In genomic region chr17:74697477-74697876, GRCh38 we compare ENCODE assay signal across 24 cellular contexts. TPM values are rescaled to one million over a fixed set of nuclear protein-coding genes. Genes with fewer than 3 reads are reported as not detected.
DNase-seq lines count a peak whose midpoint lies in the region; ATAC-seq and TF ChIP-seq lines count a peak whose summit lies in the region.
"Had no signal": no experiment of that assay in that cellular context is flagged by ENCODE, and none has a peak within 500 bp of the region (broad histone marks: within the 10 kb centered on the region; RNA-seq: fewer than 3 reads in every experiment).

No MANE protein-coding gene starts in this region.

- H3K27ac Mint-ChIP-seq in dendritic cell treated with granulocyte-macrophage colony-stimulating factor and Interleukin-4, amounts not matched to agents 40 ng/mL and 50 ng/mL, for 4 days, result peak overlapping the region; percentile 72
- no peak overlapping the region for H3K27ac Mint-ChIP-seq in stimulated activated naive B cell treated with anti-CD40 and anti-IgM and Interleukin-4, amounts not matched to agents 10 μg/mL and 1 μg/mL and 100 μg/mL, for 72 hours
- H3K27ac Mint-ChIP-seq in glutamatergic neuron (ENCODE audit: unreplicated experiment), result no peak overlapping the region
- H3K27ac Mint-ChIP-seq in activated naive CD4-positive, alpha-beta T cell treated with anti-CD3 and anti-CD28 coated beads for 36 hours, result no peak overlapping the region
- H3K27ac Mint-ChIP-seq: CD4-positive, CD25-positive, alpha-beta regulatory T cell; T-cell had no signal

- no peak for TF ChIP-seq CTCF in GM10266 (IDR thresholded peaks at IDR 0.05; ENCODE audit: control insufficient read depth, insufficient read depth, low read depth, missing control alignments)
- no peak for TF ChIP-seq CTCF in GM20000 (IDR thresholded peaks at IDR 0.05; ENCODE audit: extremely low read depth, missing control alignments)
- TF ChIP-seq CTCF in glutamatergic neuron (IDR thresholded peaks at IDR 0.05; ENCODE audit: partially characterized antibody, unreplicated experiment), result no peak

- no peaks in the 10 kb centered on the region for H3K9me3 Mint-ChIP-seq in dendritic cell treated with granulocyte-macrophage colony-stimulating factor and Interleukin-4, amounts not matched to agents 40 ng/mL and 50 ng/mL, for 4 days
- H3K9me3 Mint-ChIP-seq in stimulated activated naive B cell treated with anti-CD40 and anti-IgM and Interleukin-4, amounts not matched to agents 10 μg/mL and 1 μg/mL and 100 μg/mL, for 72 hours, result no peaks in the 10 kb centered on the region
- peaks cover 3% of the 10 kb centered on the region for H3K9me3 Mint-ChIP-seq in glutamatergic neuron (ENCODE audit: unreplicated experiment)
- peaks cover 2% of the 10 kb centered on the region for H3K9me3 Mint-ChIP-seq in activated naive CD4-positive, alpha-beta T cell treated with anti-CD3 and anti-CD28 coated beads for 36 hours
- H3K9me3 Mint-ChIP-seq: T-cell had no signal

- H3K36me3 Mint-ChIP-seq in dendritic cell treated with granulocyte-macrophage colony-stimulating factor and Interleukin-4, amounts not matched to agents 40 ng/mL and 50 ng/mL, for 4 days (ENCODE audit: low read depth), result peaks cover 87% of the 10 kb centered on the region
- no peaks in the 10 kb centered on the region for H3K36me3 Mint-ChIP-seq in stimulated activated naive B cell treated with anti-CD40 and anti-IgM and Interleukin-4, amounts not matched to agents 10 μg/mL and 1 μg/mL and 100 μg/mL, for 72 hours
- peaks cover 10% of the 10 kb centered on the region for H3K36me3 Mint-ChIP-seq in glutamatergic neuron (ENCODE audit: unreplicated experiment)
- H3K36me3 Mint-ChIP-seq in activated naive CD4-positive, alpha-beta T cell treated with anti-CD3 and anti-CD28 coated beads for 36 hours (ENCODE audit: low read depth), result no peaks in the 10 kb centered on the region
- H3K36me3 Mint-ChIP-seq: T-cell had no signal

- intact Hi-C loops in dendritic cell treated with granulocyte-macrophage colony-stimulating factor and Interleukin-4, amounts not matched to agents 40 ng/mL and 50 ng/mL, for 4 days (cut with micrococcal nuclease), result no loop called here
- intact Hi-C loops in activated naive CD4-positive, alpha-beta T cell treated with anti-CD3 and anti-CD28 coated beads for 36 hours (cut with micrococcal nuclease), result no loop called here

- no peak overlapping the region for H3K4me3 Mint-ChIP-seq in dendritic cell treated with granulocyte-macrophage colony-stimulating factor and Interleukin-4, amounts not matched to agents 40 ng/mL and 50 ng/mL, for 4 days
- H3K4me3 Mint-ChIP-seq in stimulated activated naive B cell treated with anti-CD40 and anti-IgM and Interleukin-4, amounts not matched to agents 10 μg/mL and 1 μg/mL and 100 μg/mL, for 72 hours, result no peak overlapping the region
- no peak overlapping the region for H3K4me3 Mint-ChIP-seq in glutamatergic neuron (ENCODE audit: unreplicated experiment)
- H3K4me3 Mint-ChIP-seq in activated naive CD4-positive, alpha-beta T cell treated with anti-CD3 and anti-CD28 coated beads for 36 hours, result no peak overlapping the region
- H3K4me3 Mint-ChIP-seq: CD4-positive, CD25-positive, alpha-beta regulatory T cell; T-cell had no signal

- H3K4me1 Mint-ChIP-seq in dendritic cell treated with granulocyte-macrophage colony-stimulating factor and Interleukin-4, amounts not matched to agents 40 ng/mL and 50 ng/mL, for 4 days (ENCODE audit: low read depth), result peaks cover 74% of the 10 kb centered on the region
- H3K4me1 Mint-ChIP-seq in stimulated activated naive B cell treated with anti-CD40 and anti-IgM and Interleukin-4, amounts not matched to agents 10 μg/mL and 1 μg/mL and 100 μg/mL, for 72 hours, result peaks cover 7 to 9% of the 10 kb centered on the region in 2 donors
- no peaks in the 10 kb centered on the region for H3K4me1 Mint-ChIP-seq in glutamatergic neuron (ENCODE audit: low read depth, unreplicated experiment)
- H3K4me1 Mint-ChIP-seq in activated naive CD4-positive, alpha-beta T cell treated with anti-CD3 and anti-CD28 coated beads for 36 hours (ENCODE audit: low read depth), result no peaks in the 10 kb centered on the region
- H3K4me1 Mint-ChIP-seq: T-cell had no signal

- CTCF ChIA-PET in activated naive CD4-positive, alpha-beta T cell treated with anti-CD3 and anti-CD28 coated beads for 36 hours (lab: Charles Lee), result no interaction called here

- DNase-seq in GM10266 (ENCODE audit: extremely low spot score) (peak; percentile 36), GM20000 (ENCODE audit: low spot score) (peak; percentile 43), NCI-H2107 treated with DMSO at 0.1 percent for 48 hours (lab: John Stamatoyannopoulos, UW; ENCODE audit: unreplicated experiment) (no peak), glutamatergic neuron (no peak)
- DNase-seq in stimulated activated naive B cell treated with anti-CD40 and anti-IgM and Interleukin-4, amounts not matched to agents 10 μg/mL and 1 μg/mL and 100 μg/mL, for 72 hours, result no peak
- DNase-seq in activated naive CD4-positive, alpha-beta T cell treated with anti-CD3 and anti-CD28 coated beads for 36 hours, result no peak
- DNase-seq: AML-193; CD4-positive, CD25-positive, alpha-beta regulatory T cell; COR-L47; GDM1; GM23248; NCI-H1105 treated with DMSO at 0.1 percent for 48 hours; NCI-H1694 treated with DMSO at 0.1 percent for 48 hours; NCI-H2227 treated with DMSO at 0.1 percent for 48 hours; NCI-H510A treated with DMSO at 0.1 percent for 48 hours; NCI-H774; PC-3; RPMI8226; SHP77 treated with DMSO at 0.1 percent for 48 hours; T-cell had no signal

- ATAC-seq in stimulated activated naive B cell treated with anti-CD40 and anti-IgM and Interleukin-4, amounts not matched to agents 10 μg/mL and 1 μg/mL and 100 μg/mL, for 72 hours (replicated peaks), result peak; percentile 71 to 80
- ATAC-seq: K562, PC-3, SK-N-SH treated with all-trans-retinoic acid at 6 μM for 48 hours, T-cell had no signal

- H3K27me3 Mint-ChIP-seq in dendritic cell treated with granulocyte-macrophage colony-stimulating factor and Interleukin-4, amounts not matched to agents 40 ng/mL and 50 ng/mL, for 4 days, result peaks cover 2% of the 10 kb centered on the region
- H3K27me3 Mint-ChIP-seq in stimulated activated naive B cell treated with anti-CD40 and anti-IgM and Interleukin-4, amounts not matched to agents 10 μg/mL and 1 μg/mL and 100 μg/mL, for 72 hours, result peaks cover 22 to 34% of the 10 kb centered on the region in 2 donors
- peaks cover 8% of the 10 kb centered on the region for H3K27me3 Mint-ChIP-seq in glutamatergic neuron (ENCODE audit: unreplicated experiment)
- H3K27me3 Mint-ChIP-seq in activated naive CD4-positive, alpha-beta T cell treated with anti-CD3 and anti-CD28 coated beads for 36 hours (ENCODE audit: low read depth), result no peaks in the 10 kb centered on the region

RNA-seq across cellular contexts. Expression of gene CD300LF, which starts 15.2 kb away (rescaled TPM):
- total RNA-seq in glutamatergic neuron (ENCODE audit: unreplicated experiment), result not detected
- total RNA-seq in activated naive CD4-positive, alpha-beta T cell treated with anti-CD3 and anti-CD28 coated beads for 36 hours, result not detected
- total RNA-seq: Daoy, GM23248, K562, PC-3 had no signal

RNA-seq across cellular contexts. Expression of gene RAB37, which starts 39.6 kb away (rescaled TPM):
- total RNA-seq in glutamatergic neuron (ENCODE audit: unreplicated experiment), result 2.1 TPM
- 1 to 10 TPM; 2.1 to 2.3 TPM for total RNA-seq in activated naive CD4-positive, alpha-beta T cell treated with anti-CD3 and anti-CD28 coated beads for 36 hours
- total RNA-seq: Daoy had no signal

RNA-seq across cellular contexts. Expression of gene NHERF1, which starts 51.0 kb away (rescaled TPM):
- total RNA-seq in glutamatergic neuron (ENCODE audit: unreplicated experiment), result 26.9 TPM
- 10 to 100 TPM; 70.8 to 77.6 TPM for total RNA-seq in activated naive CD4-positive, alpha-beta T cell treated with anti-CD3 and anti-CD28 coated beads for 36 hours

Comparison
In these comparisons a context has a peak if more than half of its experiments do, and no peak if none do; other contexts are left out.
1. DNase-seq: peak in GM10266 (single experiment) and GM20000 (single experiment); none in stimulated activated naive B cell treated with anti-CD40 and anti-IgM and Interleukin-4, amounts not matched to agents 10 μg/mL and 1 μg/mL and 100 μg/mL, for 72 hours (single experiment), NCI-H2107 treated with DMSO at 0.1 percent for 48 hours (single experiment), glutamatergic neuron (single experiment) and activated naive CD4-positive, alpha-beta T cell treated with anti-CD3 and anti-CD28 coated beads for 36 hours (single experiment).